ENCODE assay signal across 8 cellular contexts in the genomic region with DNA sequence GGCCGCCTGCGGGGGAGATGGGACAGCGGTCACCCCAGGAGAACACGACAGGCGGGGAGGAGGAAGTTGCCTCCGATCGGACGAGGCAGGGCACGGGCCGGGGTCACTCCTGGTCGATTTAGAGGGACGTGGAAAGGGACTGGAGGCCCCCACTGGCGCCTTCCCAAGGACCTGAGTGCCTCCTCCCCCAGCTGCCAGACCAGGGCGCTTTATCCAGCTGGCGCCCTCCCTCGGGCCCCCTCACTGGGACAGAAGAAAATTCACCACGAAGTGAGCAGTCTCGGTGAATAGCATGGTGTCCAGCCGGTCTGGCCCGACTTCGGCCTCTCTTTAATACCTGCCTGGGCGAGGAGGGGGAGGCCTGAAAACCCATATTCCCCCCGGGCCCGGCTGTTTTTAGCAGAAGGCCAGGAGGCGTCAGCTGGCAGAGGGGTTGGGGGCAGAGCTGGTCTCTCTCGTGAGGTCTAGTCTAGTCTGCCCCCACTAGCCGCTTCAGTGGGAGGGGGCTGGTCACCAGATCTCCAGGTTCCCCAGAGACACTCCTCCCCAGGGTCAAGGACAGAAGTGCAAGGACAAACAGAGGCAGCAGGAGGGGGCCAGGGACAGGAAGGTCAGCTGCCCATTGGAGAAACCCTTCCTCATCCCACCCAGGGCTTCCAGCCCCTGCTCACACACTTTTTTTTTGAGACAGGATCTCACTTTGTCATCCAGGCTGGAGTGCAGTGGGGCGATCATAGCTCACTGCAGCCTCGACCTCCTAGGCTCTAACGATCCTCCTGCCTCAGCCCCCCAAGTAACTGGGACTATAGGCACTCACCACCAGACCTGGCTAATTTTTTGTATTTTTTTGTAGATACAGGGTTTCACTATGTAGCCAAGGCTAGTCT. TPM values are rescaled to one million over a fixed set of nuclear protein-coding genes. Genes with fewer than 3 reads are reported as not detected.
A peak's percentile ranks its signal among the peaks of the same experiment; 100 is the strongest.
DNase-seq lines count a peak whose midpoint lies in the region; ATAC-seq and TF ChIP-seq lines count a peak whose summit lies in the region.

No MANE protein-coding gene starts in this region.

- H3K9me3 Mint-ChIP-seq in WTC11 (peaks cover 11% of the 10 kb centered on the region), glutamatergic neuron (ENCODE audit: unreplicated experiment) (peaks cover 7% of the 10 kb centered on the region)

- H3K4me1 Mint-ChIP-seq in WTC11 = peaks cover 18% of the 10 kb centered on the region
- H3K4me1 Mint-ChIP-seq in glutamatergic neuron (ENCODE audit: low read depth, unreplicated experiment) = peaks cover 27% of the 10 kb centered on the region

- peak; percentile 57 for DNase-seq in EL
- peak; percentile 40 for DNase-seq in WTC11 (ENCODE audit: low spot score)
- peak; percentile 75 for DNase-seq in glutamatergic neuron
- DNase-seq in omental fat pad (ENCODE audit: low spot score) = no peak
- DNase-seq in stimulated activated CD4-positive, alpha-beta T cell treated with anti-CD3 and anti-CD28 coated beads, Interleukin-4, amount 100 ng/mL, for 24 hours = no peak
- no peak for DNase-seq in H4 (ENCODE audit: low spot score)
- no peak for DNase-seq in mesenteric fat pad (ENCODE audit: low spot score)

- CTCF ChIA-PET in WTC11 (lab: Charles Lee) = interaction anchor here (0.6 to 2.1 kb wide), 12 partner anchors 8 to 358 kb away, joined by 3 to 21 read pairs (median 4); a partner anchor contains a TSS

- TF ChIP-seq CTCF in WTC11 (IDR thresholded peaks at IDR 0.05) (no peak), glutamatergic neuron (IDR thresholded peaks at IDR 0.05; ENCODE audit: partially characterized antibody, unreplicated experiment) (no peak), omental fat pad (IDR thresholded peaks at IDR 0.05) (no peak)

- H3K36me3 Mint-ChIP-seq in WTC11 (peaks cover 11% of the 10 kb centered on the region), glutamatergic neuron (ENCODE audit: unreplicated experiment) (no peaks in the 10 kb centered on the region)

- POLR2A ChIA-PET in WTC11 (lab: Charles Lee) = interaction anchor here (0.6 to 2.6 kb wide), 4 partner anchors 9 to 42 kb away, joined by 4 to 18 read pairs (median 6); a partner anchor contains a TSS

- H3K27me3 Mint-ChIP-seq in WTC11 (ENCODE audit: low read depth) (peaks cover 52% of the 10 kb centered on the region), glutamatergic neuron (ENCODE audit: unreplicated experiment) (peaks cover 23% of the 10 kb centered on the region)

- H3K4me3 Mint-ChIP-seq in WTC11 (peak overlapping the region; percentile 60), glutamatergic neuron (ENCODE audit: unreplicated experiment) (peak overlapping the region; percentile 70)

- H3K27ac Mint-ChIP-seq in WTC11 (no peak overlapping the region), glutamatergic neuron (ENCODE audit: unreplicated experiment) (peak overlapping the region; percentile 95)

- ATAC-seq in HG03025 (IDR thresholded peaks at IDR 0.05; ENCODE audit: low FRiP score, unreplicated experiment) (peak; percentile 7), WTC11 (peak; percentile 3), omental fat pad (ENCODE audit: low FRiP score) (peak; percentile 2)

TF ChIP-seq in WTC11, 78 proteins besides CTCF, POLR2A, EP300 and RAD21:
- 0 out of 2 replicates have a peak, but pooled peaks have one; percentile 34 for TF ChIP-seq ESRRA (CRISPR knock-in tag; IDR thresholded peaks at IDR 0.05; ENCODE audit: borderline replicate concordance)
- 0 out of 2 replicates have a peak, but pooled peaks have one; percentile 3 for TF ChIP-seq GABPB1 (CRISPR knock-in tag; IDR thresholded peaks at IDR 0.05)
- no peak for TF ChIP-seq ZNF219 (CRISPR knock-in tag; IDR thresholded peaks at IDR 0.05; ENCODE audit: borderline replicate concordance)

RNA-seq across cellular contexts. Expression of a gene that starts 10.2 kb away (rescaled TPM):
- total RNA-seq in WTC11 (2021) (6.7 to 10.4 TPM (median 9.4 TPM) in 3 replicates), glutamatergic neuron (ENCODE audit: unreplicated experiment) (21.8 TPM), omental fat pad (10 to 100 TPM in 1 of 4 donors, 1 to 10 TPM in 3; 2.5 to 13.4 (median 5.4) TPM), mesenteric fat pad (6.2 TPM)
- 0.12 and 0.16 TPM in 2 replicates for total RNA-seq in H4 (2014; rRNA removed; shearing (Covaris generic))

RNA-seq across cellular contexts. Expression of a gene that starts 10.2 kb away (rescaled TPM):
- 1.2 to 2.9 TPM (median 1.7 TPM) in 3 replicates for total RNA-seq in WTC11 (2021)
- total RNA-seq in glutamatergic neuron (ENCODE audit: unreplicated experiment) = 1.6 TPM
- total RNA-seq in omental fat pad = under 1 TPM in 1 of 4 donors, not detected in 3; 0.48 TPM
- 0.08 and 0.90 TPM in 2 replicates for total RNA-seq in H4 (2014; rRNA removed; shearing (Covaris generic))
- total RNA-seq in mesenteric fat pad = 1.2 TPM

RNA-seq across cellular contexts. Expression of a gene that starts 16.1 kb away (rescaled TPM):
- total RNA-seq in WTC11 (2021) (442 to 450 TPM (median 443 TPM) in 3 replicates), glutamatergic neuron (ENCODE audit: unreplicated experiment) (912 TPM), omental fat pad (10 to 100 TPM; 29.5 to 61.0 (median 42.7) TPM), mesenteric fat pad (51.8 TPM)
- 102 and 133 TPM in 2 replicates for total RNA-seq in H4 (2014; rRNA removed; shearing (Covaris generic))

RNA-seq across cellular contexts. Expression of a gene that starts 42.1 kb away (rescaled TPM):
- total RNA-seq in WTC11 (2021) (42.4 to 44.3 TPM (median 43.6 TPM) in 3 replicates), glutamatergic neuron (ENCODE audit: unreplicated experiment) (161 TPM), omental fat pad (10 to 100 TPM; 51.9 to 73.1 (median 69.5) TPM), mesenteric fat pad (63.2 TPM)
- 47.0 and 47.5 TPM in 2 replicates for total RNA-seq in H4 (2014; rRNA removed; shearing (Covaris generic))

Comparison
In these comparisons a context has a peak if more than half of its experiments do, and no peak if none do; other contexts are left out.
1. DNase-seq: peak in EL (single experiment), WTC11 (single experiment) and glutamatergic neuron (single experiment); none in omental fat pad (single experiment), stimulated activated CD4-positive, alpha-beta T cell treated with anti-CD3 and anti-CD28 coated beads, Interleukin-4, amount 100 ng/mL, for 24 hours (single experiment), H4 (single experiment) and mesenteric fat pad (single experiment).
2. Peak in every context shown above with its lines, with median percentiles within 50 percentile points of each other: ATAC-seq.